Comparison of ENCODE assay signal across 25 cellular contexts in the genomic region with DNA sequence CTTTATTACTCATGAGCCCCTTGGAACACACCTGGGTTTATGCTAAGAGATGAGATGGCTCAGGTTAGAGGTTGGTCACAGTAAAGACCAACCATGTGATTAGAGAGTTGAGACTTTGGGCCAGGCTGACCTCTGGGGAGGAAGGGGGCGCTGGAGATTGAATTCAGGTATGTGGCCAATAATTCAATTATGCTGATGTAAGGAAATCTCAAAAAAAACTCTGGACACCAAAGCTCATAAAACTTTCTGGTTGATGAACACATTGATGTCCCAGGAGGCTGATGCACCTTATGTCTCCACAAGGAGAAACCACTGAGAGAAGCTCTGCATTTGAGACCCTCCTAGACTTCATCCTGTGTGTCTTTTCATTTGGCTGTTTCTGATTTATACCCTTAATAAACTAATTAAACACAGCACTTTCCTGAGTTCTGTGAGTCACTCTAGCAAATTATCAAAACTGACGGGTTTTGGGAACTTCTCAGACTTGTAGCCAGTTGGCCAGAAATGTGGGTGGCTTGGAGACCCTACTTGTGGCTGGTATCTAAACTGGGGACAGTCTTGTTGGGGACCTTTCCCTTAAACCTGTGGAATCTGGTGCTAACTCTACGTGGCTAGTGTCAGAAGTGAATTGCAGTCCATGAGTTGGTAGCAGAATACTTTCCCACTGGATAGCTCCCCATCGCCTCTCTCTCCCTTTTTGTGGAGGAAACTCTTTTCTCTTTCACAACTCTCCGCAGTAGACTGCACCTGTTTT. TPM values are rescaled to one million over a fixed set of nuclear protein-coding genes. Genes with fewer than 3 reads are reported as not detected.
"Had no signal": no experiment of that assay in that cellular context is flagged by ENCODE, and none has a peak within 500 bp of the region (broad histone marks: within the 10 kb centered on the region; RNA-seq: fewer than 3 reads in every experiment).

No MANE protein-coding gene starts in this region.

- H3K9me3 ChIP-seq: pancreas, prostate gland, sigmoid colon, tibial nerve, uterus had no signal

- H3K27me3 ChIP-seq: pancreas, sigmoid colon, spleen, tibial nerve, uterus had no signal

- ATAC-seq: natural killer cell; pancreas; right cardiac atrium; stimulated activated effector memory CD8-positive, alpha-beta T cell treated with anti-CD3 and anti-CD28 coated beads, Interleukin-12 subunit alpha, Interleukin-12 subunit beta, amount 100 ng/mL, for 72 hours had no signal

- FAIRE-seq: pancreas, small intestine had no signal

- H3K4me3 ChIP-seq: left ventricle myocardium inferior, lung, pancreas, prostate gland, sigmoid colon, spleen, tibial nerve, uterus had no signal

- H3K36me3 ChIP-seq: pancreas, prostate gland, uterus had no signal

- H3K27ac ChIP-seq: left ventricle myocardium inferior, pancreas, prostate gland, sigmoid colon, spleen, tibial nerve, uterus had no signal

- H3K4me1 ChIP-seq: pancreas, uterus had no signal

- DNase-seq: islet precursor cell; left ventricle myocardium inferior; mesendoderm; naive B cell; natural killer cell; pancreas; retina; right cardiac atrium; sigmoid colon; small intestine; spleen; stimulated activated CD4-positive, alpha-beta T cell treated with anti-CD3 and anti-CD28 coated beads, Interleukin-4, amount 100 ng/mL, for 24 hours; stimulated activated naive CD4-positive, alpha-beta T cell; uterus had no signal

RNA-seq across cellular contexts. Expression of a gene that starts 7.5 kb away (rescaled TPM):
- total RNA-seq: kidney epithelial cell, mesothelial cell of epicardium, natural killer cell, omental fat pad, pancreas, prostate gland, sigmoid colon, subcutaneous adipose tissue, uterus had no signal
- polyA plus RNA-seq: pancreas had no signal

RNA-seq across cellular contexts. Expression of a gene that starts 21.1 kb away (rescaled TPM):
- total RNA-seq: kidney epithelial cell, mesothelial cell of epicardium, mononuclear cell, natural killer cell, omental fat pad, temporal lobe, tibial nerve had no signal
- polyA plus RNA-seq: neural cell had no signal
